ENCODE assay signal across 8 cellular contexts in the genomic region with DNA sequence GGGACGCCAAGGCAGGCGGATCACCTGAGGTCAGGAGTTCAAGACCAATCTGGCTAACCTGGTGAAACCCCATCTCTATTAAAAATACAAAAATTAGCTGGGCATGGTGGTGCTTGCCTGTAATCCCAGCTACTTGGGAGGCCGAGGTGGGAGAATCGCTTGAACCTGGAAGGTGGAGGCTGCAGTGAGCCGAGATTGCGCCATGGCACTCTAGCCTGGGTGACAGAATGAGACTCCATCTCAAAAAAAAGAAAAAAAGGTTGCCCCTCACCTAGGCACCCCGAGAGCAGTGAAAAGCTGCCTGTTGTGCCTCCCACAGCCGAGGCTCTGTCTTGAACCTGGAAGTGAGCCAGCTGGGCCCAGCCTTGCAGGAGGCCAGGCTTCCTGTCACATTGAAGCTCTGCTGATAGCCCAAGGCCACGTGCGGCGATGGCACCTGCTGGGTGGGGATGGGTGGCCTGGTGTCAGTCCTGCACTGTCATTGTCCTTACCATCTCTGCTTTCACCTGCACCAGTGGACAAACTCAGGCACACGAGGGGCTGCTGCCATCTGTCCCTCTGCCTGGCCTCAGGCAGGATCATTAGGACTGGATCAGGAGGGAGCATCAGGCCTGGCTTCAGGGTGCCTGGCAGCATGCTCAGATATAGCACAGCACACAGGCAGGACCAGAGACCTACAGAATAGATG. TPM values are rescaled to one million over a fixed set of nuclear protein-coding genes. Genes with fewer than 3 reads are reported as not detected.
A peak's percentile ranks its signal among the peaks of the same experiment; 100 is the strongest.
DNase-seq lines count a peak whose midpoint lies in the region; ATAC-seq and TF ChIP-seq lines count a peak whose summit lies in the region.

No MANE protein-coding gene starts in this region.

- peak; percentile 42 for DNase-seq in activated CD4-positive, CD25-positive, alpha-beta regulatory T cell treated with anti-CD3 and anti-CD28 coated beads, Interleukin-2, amount 50 U/mL, for 72 hours
- no peak for DNase-seq in WTC11 (ENCODE audit: low spot score)
- DNase-seq in left cardiac atrium = peak; percentile 83
- DNase-seq in suprapubic skin (ENCODE audit: low spot score in 2 of 2) = no peak
- no peak for DNase-seq in NCI-H526 (lab: John Stamatoyannopoulos, UW)
- DNase-seq in DMS153 treated with DMSO at 0.1 percent for 48 hours (lab: John Stamatoyannopoulos, UW; ENCODE audit: unreplicated experiment) = no peak

- H3K4me3 ChIP-seq in suprapubic skin = no peak overlapping the region

- TF ChIP-seq POLR2A in suprapubic skin (IDR thresholded peaks at IDR 0.05) = no peak

- peaks cover 48% of the 10 kb centered on the region for H3K4me1 Mint-ChIP-seq in WTC11

- H3K27me3 Mint-ChIP-seq in WTC11 (ENCODE audit: low read depth) = no peaks in the 10 kb centered on the region; the same call in 1 of the 2 replicates

- H3K27ac ChIP-seq in suprapubic skin = peak overlapping the region; percentile 77

- no peak overlapping the region for H3K27ac Mint-ChIP-seq in WTC11

- no peaks in the 10 kb centered on the region for H3K27me3 ChIP-seq in suprapubic skin

- POLR2A ChIA-PET in WTC11 (lab: Charles Lee) = interaction anchor here (1.0 kb wide), 1 partner anchor 43 kb away, joined by 3 read pairs; a partner anchor contains a TSS

- H3K4me1 ChIP-seq in suprapubic skin = peaks cover 61% of the 10 kb centered on the region

- CTCF ChIA-PET in WTC11 (lab: Charles Lee) = interaction anchor here (0.5 to 1.1 kb wide), 4 partner anchors 11 to 77 kb away, joined by 3 read pairs; no protein-coding TSS in a partner anchor

- 79% methylated on average over 9 of the region's 12 CpGs for WGBS in suprapubic skin

- no peak for TF ChIP-seq EP300 in suprapubic skin (IDR thresholded peaks at IDR 0.05)

- no peaks in the 10 kb centered on the region for H3K36me3 Mint-ChIP-seq in WTC11

- intact Hi-C loops in left cardiac atrium (cut with DNase I) = loop anchor here in 1 of 2 donors (5.0 kb wide), 1 partner anchor 45 kb away; a partner anchor contains a TSS

- no peaks in the 10 kb centered on the region for H3K9me3 ChIP-seq in suprapubic skin

- ATAC-seq in activated CD4-positive, CD25-positive, alpha-beta regulatory T cell treated with anti-CD3 and anti-CD28 coated beads, Interleukin-2, amount 50 U/mL, for 24 hours = no peak
- no peak for ATAC-seq in WTC11
- ATAC-seq in left cardiac atrium = no peak
- no peak for ATAC-seq in GM18520 (IDR thresholded peaks at IDR 0.05; ENCODE audit: unreplicated experiment)

- TF ChIP-seq CTCF in WTC11 (IDR thresholded peaks at IDR 0.05) (no peak), suprapubic skin (IDR thresholded peaks at IDR 0.05) (no peak)

- no peak overlapping the region for H3K4me3 Mint-ChIP-seq in WTC11

- no peaks in the 10 kb centered on the region for H3K9me3 Mint-ChIP-seq in WTC11

- H3K36me3 ChIP-seq in suprapubic skin = no peaks in the 10 kb centered on the region

TF ChIP-seq in WTC11, 78 proteins besides CTCF, POLR2A, EP300 and RAD21:
- TF ChIP-seq GABPB1 (CRISPR knock-in tag; IDR thresholded peaks at IDR 0.05) (peak; percentile 80), TP53 (CRISPR knock-in tag; IDR thresholded peaks at IDR 0.05) (no peak), FOXP1 (CRISPR knock-in tag; IDR thresholded peaks at IDR 0.05; ENCODE audit: borderline replicate concordance) (no peak), TCF7 (CRISPR knock-in tag; IDR thresholded peaks at IDR 0.05; ENCODE audit: low read depth) (no peak)
- TF ChIP-seq, protein P1, sequence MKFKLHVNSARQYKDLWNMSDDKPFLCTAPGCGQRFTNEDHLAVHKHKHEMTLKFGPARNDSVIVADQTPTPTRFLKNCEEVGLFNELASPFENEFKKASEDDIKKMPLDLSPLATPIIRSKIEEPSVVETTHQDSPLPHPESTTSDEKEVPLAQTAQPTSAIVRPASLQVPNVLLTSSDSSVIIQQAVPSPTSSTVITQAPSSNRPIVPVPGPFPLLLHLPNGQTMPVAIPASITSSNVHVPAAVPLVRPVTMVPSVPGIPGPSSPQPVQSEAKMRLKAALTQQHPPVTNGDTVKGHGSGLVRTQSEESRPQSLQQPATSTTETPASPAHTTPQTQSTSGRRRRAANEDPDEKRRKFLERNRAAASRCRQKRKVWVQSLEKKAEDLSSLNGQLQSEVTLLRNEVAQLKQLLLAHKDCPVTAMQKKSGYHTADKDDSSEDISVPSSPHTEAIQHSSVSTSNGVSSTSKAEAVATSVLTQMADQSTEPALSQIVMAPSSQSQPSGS (CRISPR knock-in tag; IDR thresholded peaks at IDR 0.05; ENCODE audit: borderline replicate concordance, low read depth) = no peak

RNA-seq across cellular contexts. Expression of a gene that starts 37.8 kb away (rescaled TPM):
- 19.3 to 21.6 TPM (median 20.0 TPM) in 3 replicates for total RNA-seq in WTC11 (2021)
- total RNA-seq in left cardiac atrium = 10 to 100 TPM; 25.8 to 33.4 TPM
- total RNA-seq in suprapubic skin = 10 to 100 TPM; 44.0 to 61.8 (median 46.7) TPM

RNA-seq across cellular contexts. Expression of a gene that starts 43.2 kb away (rescaled TPM):
- total RNA-seq in WTC11 (2021) = 118 to 158 TPM (median 153 TPM) in 3 replicates
- 100 to 1,000 TPM in 1 of 2 donors, 10 to 100 TPM in 1; 88.8 to 112 TPM for total RNA-seq in left cardiac atrium
- total RNA-seq in suprapubic skin = 100 to 1,000 TPM; 170 to 246 (median 225) TPM

Comparison
In these comparisons a context has a peak if more than half of its experiments do, and no peak if none do; other contexts are left out.
1. DNase-seq: peak in activated CD4-positive, CD25-positive, alpha-beta regulatory T cell treated with anti-CD3 and anti-CD28 coated beads, Interleukin-2, amount 50 U/mL, for 72 hours (single experiment) and left cardiac atrium (single experiment); none in WTC11 (single experiment), suprapubic skin (0 of 2), NCI-H526 (0 of 2) and DMS153 treated with DMSO at 0.1 percent for 48 hours (single experiment).